In the genomic region with DNA sequence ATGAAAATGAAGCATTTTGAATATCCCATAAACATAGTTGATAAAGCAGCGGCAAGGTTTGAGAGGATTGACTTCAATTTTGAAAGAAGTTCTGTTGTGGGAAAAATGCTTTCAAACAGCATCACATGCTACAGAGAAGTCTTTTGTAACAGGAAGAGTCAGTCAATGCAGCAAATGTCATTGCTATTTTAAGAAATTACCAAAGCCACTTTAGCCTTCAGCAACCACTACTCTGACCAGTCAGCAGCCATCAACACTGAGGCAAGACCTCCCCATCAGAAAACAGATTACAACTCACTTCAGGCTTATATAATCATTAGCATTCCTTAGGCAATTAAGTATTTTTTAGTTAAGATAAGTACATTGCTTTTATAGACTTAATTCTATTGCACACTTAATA, we compare ENCODE assay signal across 22 cellular contexts. TPM values are rescaled to one million over a fixed set of nuclear protein-coding genes. Genes with fewer than 3 reads are reported as not detected.
A peak's percentile ranks its signal among the peaks of the same experiment; 100 is the strongest.
DNase-seq lines count a peak whose midpoint lies in the region; ATAC-seq and TF ChIP-seq lines count a peak whose summit lies in the region.
"Had no signal": no experiment of that assay in that cellular context is flagged by ENCODE, and none has a peak within 500 bp of the region (broad histone marks: within the 10 kb centered on the region; RNA-seq: fewer than 3 reads in every experiment).

No MANE protein-coding gene starts in this region.

- no peaks in the 10 kb centered on the region for H3K36me3 ChIP-seq in esophagus muscularis mucosa
- no peaks in the 10 kb centered on the region for H3K36me3 ChIP-seq in brain microvascular endothelial cell (replicated peaks)
- H3K36me3 ChIP-seq: cardiac muscle cell, pancreas, Peyer's patch had no signal

- TF ChIP-seq CTCF in GM12864 (IDR thresholded peaks at IDR 0.05; ENCODE audit: low read depth, low read length, missing control alignments) (no peak), esophagus muscularis mucosa (IDR thresholded peaks at IDR 0.05) (no peak), brain microvascular endothelial cell (IDR thresholded peaks at IDR 0.05; ENCODE audit: low read depth, low read length, missing control alignments) (no peak)

- 77% methylated on average over 1 of the region's 1 CpG for WGBS in esophagus muscularis mucosa

- no peak for TF ChIP-seq POLR2A in esophagus muscularis mucosa (IDR thresholded peaks at IDR 0.05; ENCODE audit: low read depth)

- H3K27ac Mint-ChIP-seq in IgD-negative memory B cell: peak overlapping the region; percentile 8 to 81 (median 21)
- H3K27ac Mint-ChIP-seq in natural killer cell treated with Interleukin-12 subunit alpha and Interleukin-12 subunit beta and Interleukin-15 and Interleukin-18, amount 100 ng/mL, for 72 hours: peak overlapping the region; percentile 26 to 52
- H3K27ac Mint-ChIP-seq: activated T-helper 17 cell treated with anti-CD3 and anti-CD28 coated beads, Interleukin-2, amount 50 U/mL, for 72 hours; T-cell had no signal

- no peaks in the 10 kb centered on the region for H3K27me3 ChIP-seq in esophagus muscularis mucosa
- H3K27me3 ChIP-seq in brain microvascular endothelial cell (replicated peaks): no peaks in the 10 kb centered on the region
- H3K27me3 ChIP-seq: cardiac muscle cell, hepatocyte, pancreas, Peyer's patch had no signal

- H3K27ac ChIP-seq in esophagus muscularis mucosa (replicated peaks in 1 of 4): no peak overlapping the region
- H3K27ac ChIP-seq in brain microvascular endothelial cell: no peak overlapping the region
- H3K27ac ChIP-seq: cardiac muscle cell, hepatocyte, pancreas had no signal

- in situ Hi-C loops in SK-MEL-5 (cut with HindIII; ENCODE audit: low pct_unique_long_range_greater_than_20kb, low sequenced_read_pairs) (no loop called here), G401 (cut with HindIII; ENCODE audit: low sequenced_read_pairs) (no loop called here), brain microvascular endothelial cell (cut with HindIII; ENCODE audit: low pct_ligation_motif_present, low sequenced_read_pairs) (no loop called here)

- peak; percentile 7 for DNase-seq in GM12864 (ENCODE audit: low read depth)
- peak; percentile 88 for DNase-seq in SK-MEL-5 (ENCODE audit: low read depth, low spot score)
- DNase-seq in natural killer cell treated with Interleukin-12 subunit alpha and Interleukin-12 subunit beta and Interleukin-15 and Interleukin-18, amount 100 ng/mL, for 72 hours (ENCODE audit: low spot score): no peak
- DNase-seq in esophagus muscularis mucosa (ENCODE audit: extremely low spot score): no peak
- no peak for DNase-seq in G401 (ENCODE audit: low spot score)
- DNase-seq in brain microvascular endothelial cell: no peak
- DNase-seq: effector CD8-positive, alpha-beta T cell; kidney; NCI-H187; pancreas; Peyer's patch; stimulated activated CD4-positive, alpha-beta T cell treated with anti-CD3 and anti-CD28 coated beads, Interleukin-4, amount 100 ng/mL, for 24 hours; stimulated activated CD8-positive, alpha-beta memory T cell treated with anti-CD3 and anti-CD28 coated beads, Interleukin-4, amount 100 ng/mL, for 48 hours; T-cell had no signal

- no peaks in the 10 kb centered on the region for H3K4me1 ChIP-seq in esophagus muscularis mucosa
- H3K4me1 ChIP-seq: pancreas, Peyer's patch had no signal

- H3K9me3 Mint-ChIP-seq in IgD-negative memory B cell: no peaks in the 10 kb centered on the region
- peaks cover 6% of the 10 kb centered on the region for H3K9me3 Mint-ChIP-seq in natural killer cell treated with Interleukin-12 subunit alpha and Interleukin-12 subunit beta and Interleukin-15 and Interleukin-18, amount 100 ng/mL, for 72 hours
- H3K9me3 Mint-ChIP-seq: activated T-helper 17 cell treated with anti-CD3 and anti-CD28 coated beads, Interleukin-2, amount 50 U/mL, for 72 hours; T-cell had no signal

- H3K27me3 Mint-ChIP-seq in IgD-negative memory B cell: no peaks in the 10 kb centered on the region
- no peaks in the 10 kb centered on the region for H3K27me3 Mint-ChIP-seq in natural killer cell treated with Interleukin-12 subunit alpha and Interleukin-12 subunit beta and Interleukin-15 and Interleukin-18, amount 100 ng/mL, for 72 hours
- H3K27me3 Mint-ChIP-seq: activated T-helper 17 cell treated with anti-CD3 and anti-CD28 coated beads, Interleukin-2, amount 50 U/mL, for 72 hours; T-cell had no signal

- H3K4me1 Mint-ChIP-seq in IgD-negative memory B cell: peaks cover 52 to 60% (median 56%) of the 10 kb centered on the region in 3 donors
- peaks cover 43% of the 10 kb centered on the region in 2 donors for H3K4me1 Mint-ChIP-seq in natural killer cell treated with Interleukin-12 subunit alpha and Interleukin-12 subunit beta and Interleukin-15 and Interleukin-18, amount 100 ng/mL, for 72 hours (ENCODE audit: low read depth in 2 of 2)
- H3K4me1 Mint-ChIP-seq: activated T-helper 17 cell treated with anti-CD3 and anti-CD28 coated beads, Interleukin-2, amount 50 U/mL, for 72 hours had no signal

- intact Hi-C loops in esophagus muscularis mucosa (cut with DNase I): no loop called here

- no peak for TF ChIP-seq EP300 in esophagus muscularis mucosa (IDR thresholded peaks at IDR 0.05)

- ATAC-seq in natural killer cell treated with Interleukin-12 subunit alpha and Interleukin-12 subunit beta and Interleukin-15 and Interleukin-18, amount 100 ng/mL, for 72 hours: peak; percentile 59 to 63
- ATAC-seq in HG03039 (IDR thresholded peaks at IDR 0.05; ENCODE audit: unreplicated experiment): no peak
- ATAC-seq: activated T-helper 17 cell treated with anti-CD3 and anti-CD28 coated beads, Interleukin-2, amount 50 U/mL, for 72 hours; T-cell had no signal

- H3K4me3 ChIP-seq in GM12864 (ENCODE audit: low read depth, low read length) (no peak overlapping the region), esophagus muscularis mucosa (no peak overlapping the region), brain microvascular endothelial cell (ENCODE audit: low read depth, low read length) (no peak overlapping the region)
- H3K4me3 ChIP-seq: cardiac muscle cell, hepatocyte, pancreas, Peyer's patch had no signal

- peaks cover 0 to 7% (median 0%) of the 10 kb centered on the region in 4 donors for H3K9me3 ChIP-seq in esophagus muscularis mucosa
- H3K9me3 ChIP-seq: pancreas, Peyer's patch had no signal

- H3K36me3 Mint-ChIP-seq in IgD-negative memory B cell: peaks cover 4% of the 10 kb centered on the region
- peaks cover 4% of the 10 kb centered on the region for H3K36me3 Mint-ChIP-seq in natural killer cell treated with Interleukin-12 subunit alpha and Interleukin-12 subunit beta and Interleukin-15 and Interleukin-18, amount 100 ng/mL, for 72 hours
- H3K36me3 Mint-ChIP-seq: T-cell had no signal

- H3K4me3 Mint-ChIP-seq in IgD-negative memory B cell: peak overlapping the region in 2 of 4 donors; percentile 68 to 69
- peak overlapping the region; percentile 3 for H3K4me3 Mint-ChIP-seq in natural killer cell treated with Interleukin-12 subunit alpha and Interleukin-12 subunit beta and Interleukin-15 and Interleukin-18, amount 100 ng/mL, for 72 hours
- H3K4me3 Mint-ChIP-seq: activated T-helper 17 cell treated with anti-CD3 and anti-CD28 coated beads, Interleukin-2, amount 50 U/mL, for 72 hours; T-cell had no signal

RNA-seq across cellular contexts. Expression of a gene that starts 33.8 kb away (rescaled TPM):
- polyA plus RNA-seq in IgD-negative memory B cell: 84.5 TPM
- 0.05 TPM in 1 of 2 replicates, not detected in the other for total RNA-seq in SK-MEL-5 (2014; rRNA removed; shearing (Covaris generic))
- 0.21 TPM in 1 of 2 replicates, not detected in the other for polyA plus RNA-seq in SK-MEL-5 (2015; cell fraction: cytosol; rRNA removed)
- 0.12 TPM in 1 of 2 replicates, not detected in the other for polyA plus RNA-seq in SK-MEL-5 (2015; cell fraction: nucleus; rRNA removed)
- 10 to 100 TPM; 22.3 to 33.7 TPM for total RNA-seq in natural killer cell treated with Interleukin-12 subunit alpha and Interleukin-12 subunit beta and Interleukin-15 and Interleukin-18, amount 100 ng/mL, for 72 hours
- under 1 TPM in 1 of 4 donors, not detected in 3; 0.33 TPM for total RNA-seq in esophagus muscularis mucosa
- total RNA-seq in G401 (2014; rRNA removed; shearing (Covaris generic)): not detected in 2 replicates
- total RNA-seq: cardiac muscle cell, fibroblast of lung, hepatocyte, NCI-H460, temporal lobe had no signal
- polyA plus RNA-seq: cardiac muscle cell, fibroblast of lung, hepatocyte had no signal

RNA-seq across cellular contexts. Expression of a gene that starts 42.6 kb away (rescaled TPM):
- polyA plus RNA-seq in IgD-negative memory B cell: 52.3 TPM
- total RNA-seq in SK-MEL-5 (2014; rRNA removed; shearing (Covaris generic)): 0.03 TPM in 1 of 2 replicates, not detected in the other
- polyA plus RNA-seq in SK-MEL-5 (2015; cell fraction: cytosol; rRNA removed): not detected in 2 replicates
- polyA plus RNA-seq in SK-MEL-5 (2015; cell fraction: nucleus; rRNA removed): 0.19 TPM in 1 of 2 replicates, not detected in the other
- not detected for total RNA-seq in natural killer cell treated with Interleukin-12 subunit alpha and Interleukin-12 subunit beta and Interleukin-15 and Interleukin-18, amount 100 ng/mL, for 72 hours
- under 1 TPM in 1 of 4 donors, not detected in 3; 0.50 TPM for total RNA-seq in esophagus muscularis mucosa
- not detected in 2 replicates for total RNA-seq in G401 (2014; rRNA removed; shearing (Covaris generic))
- total RNA-seq: activated T-helper 17 cell treated with anti-CD3 and anti-CD28 coated beads, Interleukin-2, amount 50 U/mL, for 72 hours; cardiac muscle cell; fibroblast of lung; NCI-H460; pancreas had no signal
- polyA plus RNA-seq: cardiac muscle cell, fibroblast of lung, hepatocyte had no signal

Comparison
In these comparisons a context has a peak if more than half of its experiments do, and no peak if none do; other contexts are left out.
1. DNase-seq: peak in GM12864 (single experiment) and SK-MEL-5 (single experiment); none in natural killer cell treated with Interleukin-12 subunit alpha and Interleukin-12 subunit beta and Interleukin-15 and Interleukin-18, amount 100 ng/mL, for 72 hours (single experiment), esophagus muscularis mucosa (single experiment), G401 (single experiment) and brain microvascular endothelial cell (single experiment).
2. RNA of a gene that starts 33.8 kb away (total RNA-seq): 22.3 to 33.7 TPM in natural killer cell treated with Interleukin-12 subunit alpha and Interleukin-12 subunit beta and Interleukin-15 and Interleukin-18, amount 100 ng/mL, for 72 hours; 0.33 TPM in esophagus muscularis mucosa, 0.05 TPM in SK-MEL-5 and not detected in G401; every median in the first group is over 10 times any median in the second.